Comparison of ENCODE assay signal across 13 cellular contexts in the genomic region with DNA sequence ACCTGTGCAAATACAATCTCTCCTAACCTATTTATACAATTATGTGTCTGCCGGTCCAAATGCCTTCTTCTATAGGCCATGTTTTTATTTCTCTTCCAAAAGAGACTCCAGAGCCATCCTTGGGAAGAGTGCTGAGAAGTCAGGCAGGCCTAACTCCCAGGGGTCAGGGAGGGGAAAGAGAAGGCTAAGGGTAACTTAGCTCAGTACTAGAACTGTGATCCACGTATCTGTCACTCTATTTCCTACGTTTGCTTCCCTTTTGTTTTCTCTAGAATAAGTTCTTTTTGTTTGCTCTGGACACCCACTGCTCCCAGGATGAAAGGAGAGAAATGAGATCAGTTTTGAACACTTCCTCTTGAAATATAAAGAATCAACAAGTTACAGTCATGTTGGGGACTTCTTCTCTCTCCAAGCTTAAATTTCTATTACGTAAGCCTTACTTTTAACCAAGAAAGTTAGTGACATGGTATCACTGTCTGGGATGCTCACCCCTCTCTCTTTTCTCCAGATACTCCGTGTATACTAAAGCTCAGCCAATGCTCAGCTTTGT.
A peak's percentile ranks its signal among the peaks of the same experiment; 100 is the strongest.
DNase-seq lines count a peak whose midpoint lies in the region; ATAC-seq and TF ChIP-seq lines count a peak whose summit lies in the region.
"Had no signal": no experiment of that assay in that cellular context is flagged by ENCODE, and none has a peak within 500 bp of the region (broad histone marks: within the 10 kb centered on the region; RNA-seq: fewer than 3 reads in every experiment).

No MANE protein-coding gene starts in this region.

- WGBS in right cardiac atrium = 51% methylated on average over 5 of the region's 5 CpGs

- intact Hi-C loops in right cardiac atrium (cut with DNase I) = loop anchor here in 1 of 4 donors (5.0 kb wide), 1 partner anchor 37 kb away; no protein-coding TSS in a partner anchor
- intact Hi-C loops in left ventricle myocardium superior (cut with micrococcal nuclease) = no loop called here
- intact Hi-C loops in uterus (cut with DNase I; ENCODE audit: low total_unique reads) = no loop called here

- TF ChIP-seq POLR2A in uterus (IDR thresholded peaks at IDR 0.05) = no peak

- peaks cover 36 to 40% of the 10 kb centered on the region in 2 donors for H3K4me1 Mint-ChIP-seq in effector memory CD8-positive, alpha-beta T cell (ENCODE audit: low read depth in 2 of 2)

- H3K4me3 Mint-ChIP-seq in effector memory CD8-positive, alpha-beta T cell = peak overlapping the region; percentile 83 to 91

- in situ Hi-C loops in GM13976 (cut with MboI; ENCODE audit: low sequenced_read_pairs, unreplicated experiment) = no loop called here

- ATAC-seq in right cardiac atrium = no peak
- no peak for ATAC-seq in left ventricle myocardium superior
- peak; percentile 53 for ATAC-seq in effector memory CD8-positive, alpha-beta T cell (replicated peaks)
- ATAC-seq in esophagus mucosa = no peak

- no peak overlapping the region for H2AFZ ChIP-seq in OCI-LY3 (ENCODE audit: low read depth, low read length)

- no peak overlapping the region for H3K4me3 ChIP-seq in right cardiac atrium (ENCODE audit: low read length)
- H3K4me3 ChIP-seq in OCI-LY3 (ENCODE audit: low read length) = no peak overlapping the region; the same call in 1 of the 2 replicates
- no peak overlapping the region for H3K4me3 ChIP-seq in uterus
- H3K4me3 ChIP-seq: body of pancreas, esophagus squamous epithelium, pancreas had no signal

- H3K27me3 ChIP-seq in right cardiac atrium (ENCODE audit: control insufficient read depth, insufficient read depth) = no peaks in the 10 kb centered on the region
- H3K27me3 ChIP-seq in OCI-LY3 (ENCODE audit: low read depth, low read length) = no peaks in the 10 kb centered on the region
- no peaks in the 10 kb centered on the region for H3K27me3 ChIP-seq in uterus
- H3K27me3 ChIP-seq: body of pancreas, pancreas had no signal

- H3K27ac Mint-ChIP-seq in effector memory CD8-positive, alpha-beta T cell = peak overlapping the region; percentile 95 to 96

- peak overlapping the region; percentile 62 for H3K4me2 ChIP-seq in OCI-LY3 (ENCODE audit: low read length)

- H3K9me3 ChIP-seq in right cardiac atrium (ENCODE audit: control insufficient read depth, low read length) (no peaks in the 10 kb centered on the region), OCI-LY3 (ENCODE audit: insufficient read depth, low read length) (no peaks in the 10 kb centered on the region), uterus (no peaks in the 10 kb centered on the region)
- H3K9me3 ChIP-seq: body of pancreas, esophagus squamous epithelium, pancreas had no signal

- peak overlapping the region; percentile 51 for H3K9ac ChIP-seq in OCI-LY3 (ENCODE audit: low read length)

- no peaks in the 10 kb centered on the region for H4K20me1 ChIP-seq in OCI-LY3 (ENCODE audit: insufficient read depth, low read length)

- peak overlapping the region; percentile 57 for H3K27ac ChIP-seq in right cardiac atrium (ENCODE audit: low read length)
- peak overlapping the region; percentile 87 for H3K27ac ChIP-seq in OCI-LY3 (ENCODE audit: low read length)
- H3K27ac ChIP-seq in uterus = peak overlapping the region; percentile 80 to 87

- no peak for TF ChIP-seq CTCF in OCI-LY3 (IDR thresholded peaks at IDR 0.05; ENCODE audit: low read depth, low read length)
- no peak for TF ChIP-seq CTCF in uterus (IDR thresholded peaks at IDR 0.05)
- no peak for TF ChIP-seq CTCF in GM13976 (IDR thresholded peaks at IDR 0.05; ENCODE audit: borderline replicate concordance, control extremely low read depth, extremely low read depth, insufficient read depth, missing control alignments)

- H3K36me3 Mint-ChIP-seq in effector memory CD8-positive, alpha-beta T cell (ENCODE audit: insufficient read depth) = peaks cover 73% of the 10 kb centered on the region

- no peaks in the 10 kb centered on the region for H3K27me3 Mint-ChIP-seq in effector memory CD8-positive, alpha-beta T cell

- H3K36me3 ChIP-seq in OCI-LY3 (replicated peaks; ENCODE audit: low read depth, low read length) (no peaks in the 10 kb centered on the region), uterus (no peaks in the 10 kb centered on the region)
- H3K36me3 ChIP-seq: esophagus squamous epithelium, pancreas had no signal

- H3K4me1 ChIP-seq in right cardiac atrium (ENCODE audit: control insufficient read depth, insufficient read depth, low read length) (peaks cover 14% of the 10 kb centered on the region), OCI-LY3 (ENCODE audit: low read length) (peaks cover 92% of the 10 kb centered on the region), uterus (peaks cover 5 to 21% of the 10 kb centered on the region in 2 donors)
- H3K4me1 ChIP-seq: pancreas had no signal

- H3K9me3 Mint-ChIP-seq in effector memory CD8-positive, alpha-beta T cell = no peaks in the 10 kb centered on the region

- DNase-seq in right cardiac atrium (no peak), left ventricle myocardium superior (no peak), uterus (no peak), medulla oblongata (ENCODE audit: extremely low spot score) (no peak), GM13976 (ENCODE audit: low spot score) (no peak)
- no peak for DNase-seq in effector memory CD8-positive, alpha-beta T cell
- DNase-seq: activated CD4-positive, alpha-beta T cell treated with anti-CD3 and anti-CD28 coated beads for 48 hours; body of pancreas; esophagus squamous epithelium; NCI-H2171; pancreas had no signal

- H3K79me2 ChIP-seq in OCI-LY3 (ENCODE audit: low read length) = no peaks in the 10 kb centered on the region
